ENCODE assay signal across 32 cellular contexts in genomic region chr15:59866642-59867041, GRCh38.
"Had no signal": no experiment of that assay in that cellular context is flagged by ENCODE, and none has a peak within 500 bp of the region (broad histone marks: within the 10 kb centered on the region; RNA-seq: fewer than 3 reads in every experiment).

No MANE protein-coding gene starts in this region.

- H3K27me3 Mint-ChIP-seq: activated naive CD8-positive, alpha-beta T cell treated with anti-CD3 and anti-CD28 coated beads for 36 hours had no signal

- H3K27ac Mint-ChIP-seq: activated naive CD4-positive, alpha-beta T cell treated with anti-CD3 and anti-CD28 coated beads for 36 hours; activated naive CD8-positive, alpha-beta T cell treated with anti-CD3 and anti-CD28 coated beads for 36 hours; activated T-helper 1 cell treated with anti-CD3 and anti-CD28 coated beads, Interleukin-12 subunit alpha, Interleukin-12 subunit beta, Interleukin-2, Interleukin-4 antibody, amounts not matched to agents 30 ng/mL and 10 ng/mL and 1 ng/mL, durations not matched to agents 14 hours and 24 hours and 36 hours; immature natural killer cell; nephron; progenitor cell of endocrine pancreas; T-helper 2 cell treated with Interferon-gamma antibody and Interleukin-4, amounts not matched to agents 5 μg/mL and 100 μg/mL, for 36 hours had no signal

- H3K4me1 Mint-ChIP-seq: activated naive CD8-positive, alpha-beta T cell treated with anti-CD3 and anti-CD28 coated beads for 36 hours; immature natural killer cell; nephron had no signal

- H3K4me3 ChIP-seq: adrenal gland, ascending aorta, cardiac muscle cell, coronary artery, ovary, right lobe of liver, tibial nerve had no signal

- H3K27me3 ChIP-seq: ascending aorta, cardiac muscle cell, ovary, right lobe of liver, tibial nerve had no signal

- DNase-seq: activated CD4-positive, alpha-beta T cell treated with anti-CD3 and anti-CD28 coated beads for 48 hours; activated CD4-positive, alpha-beta T cell treated with anti-CD3 and anti-CD28 coated beads, Interleukin-2, amount 50 U/mL, for 48 hours; activated CD8-positive, alpha-beta memory T cell treated with anti-CD3 and anti-CD28 coated beads, Interleukin-2, amount 50 U/mL, for 4 hours; activated effector memory CD4-positive, alpha-beta T cell treated with anti-CD3 and anti-CD28 coated beads, Interleukin-2, amount 50 U/mL, for 16 hours; activated naive CD4-positive, alpha-beta T cell treated with anti-CD3 and anti-CD28 coated beads for 36 hours; activated naive CD8-positive, alpha-beta T cell treated with anti-CD3 and anti-CD28 coated beads for 36 hours; activated T-cell treated with anti-CD3 and anti-CD28 coated beads, Interleukin-2, amount 50 U/mL, for 1 hour; adrenal gland; cerebellar nuclear complex; foreskin fibroblast; head of caudate nucleus; hippocampal formation; immature natural killer cell; kidney; left colon; mammary epithelial cell; ovary; right lobe of liver; stimulated activated CD4-positive, alpha-beta T cell treated with anti-CD3 and anti-CD28 coated beads, Interleukin-2, amount 100 ng/mL, for 48 hours; stimulated activated naive CD4-positive, alpha-beta T cell treated with Interleukin-2 at 50 U/mL for 16 hours; WERI-Rb-1 had no signal

- H3K36me3 Mint-ChIP-seq: activated naive CD8-positive, alpha-beta T cell treated with anti-CD3 and anti-CD28 coated beads for 36 hours; brain; immature natural killer cell had no signal

- H3K9me3 Mint-ChIP-seq: activated naive CD4-positive, alpha-beta T cell treated with anti-CD3 and anti-CD28 coated beads for 36 hours; activated naive CD8-positive, alpha-beta T cell treated with anti-CD3 and anti-CD28 coated beads for 36 hours; activated T-helper 1 cell treated with anti-CD3 and anti-CD28 coated beads, Interleukin-12 subunit alpha, Interleukin-12 subunit beta, Interleukin-2, Interleukin-4 antibody, amounts not matched to agents 30 ng/mL and 10 ng/mL and 1 ng/mL, durations not matched to agents 14 hours and 24 hours and 36 hours; brain; immature natural killer cell; T-helper 2 cell treated with Interferon-gamma antibody and Interleukin-4, amounts not matched to agents 5 μg/mL and 100 μg/mL, for 36 hours had no signal

- H3K36me3 ChIP-seq: adrenal gland, ascending aorta, cardiac muscle cell, ovary, right lobe of liver, tibial nerve, WERI-Rb-1 had no signal

- H3K4me1 ChIP-seq: adrenal gland, ascending aorta, right lobe of liver, tibial nerve had no signal

- H3K4me3 Mint-ChIP-seq: activated naive CD4-positive, alpha-beta T cell treated with anti-CD3 and anti-CD28 coated beads for 36 hours; activated naive CD8-positive, alpha-beta T cell treated with anti-CD3 and anti-CD28 coated beads for 36 hours; activated T-helper 1 cell treated with anti-CD3 and anti-CD28 coated beads, Interleukin-12 subunit alpha, Interleukin-12 subunit beta, Interleukin-2, Interleukin-4 antibody, amounts not matched to agents 30 ng/mL and 10 ng/mL and 1 ng/mL, durations not matched to agents 14 hours and 24 hours and 36 hours; brain; immature natural killer cell; nephron; T-helper 2 cell treated with Interferon-gamma antibody and Interleukin-4, amounts not matched to agents 5 μg/mL and 100 μg/mL, for 36 hours had no signal

- FAIRE-seq: endothelial cell of umbilical vein, kidney had no signal

- H3K9me3 ChIP-seq: adrenal gland, ascending aorta, ovary, right lobe of liver, tibial nerve had no signal

- H3K27ac ChIP-seq: adrenal gland, ascending aorta, cardiac muscle cell, coronary artery, ovary, right lobe of liver, tibial nerve, WERI-Rb-1 had no signal

- ATAC-seq: activated CD4-positive, CD25-positive, alpha-beta regulatory T cell treated with anti-CD3 and anti-CD28 coated beads, Interleukin-2, amount 50 U/mL, for 24 hours; left colon; right lobe of liver had no signal
